In genomic region chr15:77819841-77820728, GRCh38 we compare ENCODE assay signal across 9 cellular contexts.
A peak's percentile ranks its signal among the peaks of the same experiment; 100 is the strongest.
DNase-seq lines count a peak whose midpoint lies in the region; ATAC-seq, FAIRE-seq and TF ChIP-seq lines count a peak whose summit lies in the region.
"Had no signal": no experiment of that assay in that cellular context is flagged by ENCODE, and none has a peak within 500 bp of the region (broad histone marks: within the 10 kb centered on the region; RNA-seq: fewer than 3 reads in every experiment).

No MANE protein-coding gene starts in this region.

- BruUV-seq in mammary epithelial cell (replicated peaks; lab: Mats Ljungman, UMichigan): no TSS peak

- H3K9me3 ChIP-seq in mammary epithelial cell (replicated peaks; ENCODE audit: insufficient read depth, low read length): no peaks in the 10 kb centered on the region
- H3K9me3 ChIP-seq in mucosa of descending colon: no peaks in the 10 kb centered on the region

- ATAC-seq in mucosa of descending colon: peak; percentile 63
- no peak for ATAC-seq in HG03469 (IDR thresholded peaks at IDR 0.05; ENCODE audit: unreplicated experiment)
- no peak for ATAC-seq in HG02870 (IDR thresholded peaks at IDR 0.05; ENCODE audit: unreplicated experiment)

- H3K4me1 ChIP-seq in mammary epithelial cell (ENCODE audit: insufficient read depth, low read length) (peaks cover 13% of the 10 kb centered on the region), mucosa of descending colon (ENCODE audit: low read depth) (peaks cover 11% of the 10 kb centered on the region)

- CTCF ChIA-PET in mammary epithelial cell (lab: Charles Lee; ENCODE audit: low non-redundant PET): interaction anchor here (0.5 to 1.1 kb wide), 2 partner anchors 187 to 762 kb away, joined by 3 read pairs; no protein-coding TSS in a partner anchor

- H3K9ac ChIP-seq in mammary epithelial cell (ENCODE audit: insufficient read depth, low read length): no peak overlapping the region
- H3K9ac ChIP-seq: KMS-11 had no signal

- 0% methylated on average over 4 of the region's 91 CpGs for WGBS in mammary epithelial cell (ENCODE audit: low coverage, missing lambda C conversion rate)

- dilution Hi-C loops in mammary epithelial cell (cut with HindIII; ENCODE audit: low sequenced_read_pairs): no loop called here

- H3K36me3 ChIP-seq in mammary epithelial cell (ENCODE audit: insufficient read depth, low read length) (no peaks in the 10 kb centered on the region), mucosa of descending colon (ENCODE audit: low read depth) (no peaks in the 10 kb centered on the region)

- peak; percentile 27 for TF ChIP-seq CTCF in D721Med (IDR thresholded peaks at IDR 0.05; ENCODE audit: insufficient read depth, missing control alignments)
- TF ChIP-seq CTCF in mammary epithelial cell (conservative IDR thresholded peaks at IDR 0.05 in 1 of 2, IDR thresholded peaks at IDR 0.05 in 1 of 2; ENCODE audit: extremely low read depth in 1 of 2, insufficient read depth in 1 of 2, low read depth in 1 of 2, low read length in 2 of 2): peak in 1 of 2 donors; percentile 32
- TF ChIP-seq CTCF in mucosa of descending colon (IDR thresholded peaks at IDR 0.05): no peak

- H3K79me2 ChIP-seq in mammary epithelial cell (ENCODE audit: insufficient read depth, low read length): no peaks in the 10 kb centered on the region

- H4K20me1 ChIP-seq in mammary epithelial cell (ENCODE audit: insufficient read depth, low read length): no peaks in the 10 kb centered on the region

- in situ Hi-C loops in KBM-7 (cut with MboI; ENCODE audit: low pct_unique_long_range_greater_than_20kb, low sequenced_read_pairs) (no loop called here), mammary epithelial cell (cut with MboI; ENCODE audit: low sequenced_read_pairs in 2 of 2) (loop anchor here (25.0 kb wide), 2 partner anchors 183 to 708 kb away; partner anchors contain the start of gene LINGO1 (in 1 of the 2))

- no peak for FAIRE-seq in D721Med (lab: Jason Lieb, UNC)

- H3K4me2 ChIP-seq in mammary epithelial cell (ENCODE audit: insufficient read depth, low read depth, low read length): peak overlapping the region; percentile 68
- H3K4me2 ChIP-seq: KMS-11 had no signal

- no peak overlapping the region for H3K27ac ChIP-seq in mammary epithelial cell (ENCODE audit: insufficient read depth, low read depth, low read length)
- H3K27ac ChIP-seq: KMS-11 had no signal

- peak overlapping the region; percentile 25 for H2AFZ ChIP-seq in mammary epithelial cell (ENCODE audit: low read depth, low read length)

- DNase-seq in D721Med (ENCODE audit: insufficient read length, low spot score) (no peak), KBM-7 (peak; percentile 46), mammary epithelial cell (peak; percentile 17), mucosa of descending colon (peak in 2 of 3 donors; percentile 46 to 60)
- DNase-seq in stimulated activated naive CD4-positive, alpha-beta T cell (lab: John Stamatoyannopoulos, UW): no peak
- DNase-seq in activated CD8-positive, alpha-beta memory T cell treated with anti-CD3 and anti-CD28 coated beads, Interleukin-2, amount 50 U/mL, for 4 hours: no peak

- H3K27me3 ChIP-seq in mammary epithelial cell (ENCODE audit: insufficient read depth, low read length): peaks cover 35% of the 10 kb centered on the region

- peak overlapping the region in 1 of 3 experiments; percentile 5 for H3K4me3 ChIP-seq in mammary epithelial cell (replicated peaks in 1 of 3; ENCODE audit: insufficient read depth in 1 of 3, low read depth in 2 of 3, low read length in 3 of 3)
- no peak overlapping the region for H3K4me3 ChIP-seq in mucosa of descending colon

- intact Hi-C loops in mammary epithelial cell (cut with micrococcal nuclease) (loop anchor here (2.0 kb wide), 2 partner anchors 161 to 701 kb away; no protein-coding TSS in a partner anchor), mucosa of descending colon (cut with DNase I, micrococcal nuclease) (loop anchor here in 1 of 2 donors (10.0 kb wide), 1 partner anchor 185 kb away; the partner anchor contains the start of gene LINGO1)

Comparison
In these comparisons a context has a peak if more than half of its experiments do, and no peak if none do; other contexts are left out.
1. DNase-seq: peak in KBM-7 (single experiment), mammary epithelial cell (single experiment) and mucosa of descending colon (2 of 3); none in D721Med (single experiment), stimulated activated naive CD4-positive, alpha-beta T cell (0 of 6) and activated CD8-positive, alpha-beta memory T cell treated with anti-CD3 and anti-CD28 coated beads, Interleukin-2, amount 50 U/mL, for 4 hours (single experiment).